8 cellular contexts compared by ENCODE assay signal in the genomic region with DNA sequence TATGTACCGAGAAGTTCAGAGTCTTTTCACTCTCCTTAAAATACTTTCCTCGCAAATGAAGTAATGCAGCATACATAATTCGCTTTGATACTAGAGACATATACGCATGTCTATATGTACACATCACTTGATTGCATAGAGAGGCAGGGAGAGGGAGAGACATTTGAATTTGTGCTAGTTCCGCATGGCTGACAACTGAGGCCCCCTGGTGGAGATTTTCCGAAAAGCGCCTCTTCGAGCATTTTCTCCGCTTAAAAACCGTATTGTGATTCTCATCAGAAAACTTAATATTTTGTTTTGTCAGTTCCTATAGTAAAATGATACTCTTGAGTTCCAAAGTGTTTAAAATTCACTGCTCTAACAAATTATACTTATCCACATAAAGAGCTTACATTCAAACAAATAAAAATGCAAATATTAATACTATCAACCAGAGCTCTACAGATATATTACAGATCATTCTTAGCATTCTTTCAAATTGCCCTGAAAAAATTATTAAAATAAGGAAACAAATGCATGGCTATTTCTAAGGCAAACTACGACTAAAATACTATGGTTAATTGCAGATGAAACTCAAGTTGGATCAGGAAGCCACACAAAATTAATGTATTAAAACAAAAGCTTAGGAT. TPM values are rescaled to one million over a fixed set of nuclear protein-coding genes. Genes with fewer than 3 reads are reported as not detected.
DNase-seq lines count a peak whose midpoint lies in the region; ATAC-seq and TF ChIP-seq lines count a peak whose summit lies in the region.

No MANE protein-coding gene starts in this region.

- POLR2A ChIA-PET in HEK293 (lab: Yijun Ruan, JAX): interaction anchor here (0.6 kb wide), 1 partner anchor 15 kb away, joined by 3 read pairs; the partner anchor contains the start of gene WRNIP1

- H3K9me3 ChIP-seq in HEK293 (ENCODE audit: control insufficient read depth, insufficient read depth, low read depth, low read length) (no peaks in the 10 kb centered on the region), Peyer's patch (no peaks in the 10 kb centered on the region), ovary (no peaks in the 10 kb centered on the region), aorta (ENCODE audit: control insufficient read depth, low read length) (no peaks in the 10 kb centered on the region)

- H3K27ac Mint-ChIP-seq in activated T-helper 1 cell treated with anti-CD3 and anti-CD28 coated beads, Interleukin-12 subunit alpha, Interleukin-12 subunit beta, Interleukin-2, Interleukin-4 antibody, amounts not matched to agents 30 ng/mL and 10 ng/mL and 1 ng/mL, durations not matched to agents 14 hours and 24 hours and 36 hours: no peak overlapping the region

- H3K36me3 Mint-ChIP-seq in activated T-helper 1 cell treated with anti-CD3 and anti-CD28 coated beads, Interleukin-12 subunit alpha, Interleukin-12 subunit beta, Interleukin-2, Interleukin-4 antibody, amounts not matched to agents 30 ng/mL and 10 ng/mL and 1 ng/mL, durations not matched to agents 14 hours and 24 hours and 36 hours (ENCODE audit: low read depth): no peaks in the 10 kb centered on the region

- H3K27me3 Mint-ChIP-seq in activated T-helper 1 cell treated with anti-CD3 and anti-CD28 coated beads, Interleukin-12 subunit alpha, Interleukin-12 subunit beta, Interleukin-2, Interleukin-4 antibody, amounts not matched to agents 30 ng/mL and 10 ng/mL and 1 ng/mL, durations not matched to agents 14 hours and 24 hours and 36 hours (ENCODE audit: insufficient read depth): peaks cover 46% of the 10 kb centered on the region

- no peak for ATAC-seq in aorta (ENCODE audit: low FRiP score)
- ATAC-seq in HG02623 (IDR thresholded peaks at IDR 0.05; ENCODE audit: unreplicated experiment): no peak

- no peaks in the 10 kb centered on the region for H3K36me3 ChIP-seq in HEK293 (ENCODE audit: control insufficient read depth in 2 of 2, insufficient read depth in 1 of 2, low read length in 2 of 2)
- no peaks in the 10 kb centered on the region for H3K36me3 ChIP-seq in Peyer's patch
- no peaks in the 10 kb centered on the region for H3K36me3 ChIP-seq in ovary
- H3K36me3 ChIP-seq in aorta (ENCODE audit: control insufficient read depth in 1 of 2, insufficient read depth in 2 of 2, low read length in 1 of 2): no peaks in the 10 kb centered on the region

- intact Hi-C loops in activated T-helper 1 cell treated with anti-CD3 and anti-CD28 coated beads, Interleukin-12 subunit alpha, Interleukin-12 subunit beta, Interleukin-2, Interleukin-4 antibody, amounts not matched to agents 30 ng/mL and 10 ng/mL and 1 ng/mL, durations not matched to agents 14 hours and 24 hours and 36 hours (cut with micrococcal nuclease): loop anchor here (1.0 kb wide), 3 partner anchors 11 to 1154 kb away; no protein-coding TSS in a partner anchor
- intact Hi-C loops in ovary (cut with DNase I): loop anchor here in 3 of 4 donors (5.0 to 10.0 kb wide), 3 partner anchors 505 to 1153 kb away; partner anchors contain the start of genes FOXC1 (in 1 of the 3) and GMDS (in 1 of the 3)
- intact Hi-C loops in aorta (cut with DNase I): loop anchor here (2.0 to 5.0 kb wide), 2 partner anchors 1153 kb away; no protein-coding TSS in a partner anchor

- no peak for TF ChIP-seq EP300 in ovary (IDR thresholded peaks at IDR 0.05)

- CTCF ChIA-PET in HEK293 (lab: Yijun Ruan, JAX): interaction anchor here (0.6 to 9.5 kb wide), 57 partner anchors 9 to 1734 kb away, joined by 3 to 212 read pairs (median 3); partner anchors contain the start of gene WRNIP1

- 3 to 4% (median 3%) methylated on average over 11 of the region's 11 CpGs for WGBS in ovary, 3 donors
- WGBS in aorta, 2 donors: 2% methylated on average over 11 of the region's 11 CpGs

- no peak overlapping the region for H3K27ac ChIP-seq in HEK293 (ENCODE audit: extremely low read depth, low read depth, low read length)
- H3K27ac ChIP-seq in Peyer's patch: no peak overlapping the region
- H3K27ac ChIP-seq in ovary: no peak overlapping the region
- H3K27ac ChIP-seq in aorta (ENCODE audit: low read depth in 1 of 2, low read length in 2 of 2): no peak overlapping the region

- TF ChIP-seq CTCF in HEK293 (tag by site-specific recombination; IDR thresholded peaks at IDR 0.05) (no peak), Peyer's patch (IDR thresholded peaks at IDR 0.05) (peak; percentile 73 to 89 (median 80)), fibroblast of villous mesenchyme (IDR thresholded peaks at IDR 0.05; ENCODE audit: insufficient read depth, low read depth, low read length) (peak; percentile 85), ovary (IDR thresholded peaks at IDR 0.05) (peak; percentile 56 to 62 (median 60))

- peaks cover 13% of the 10 kb centered on the region for H3K4me1 ChIP-seq in HEK293 (ENCODE audit: control insufficient read depth, insufficient read depth, low read length)
- H3K4me1 ChIP-seq in Peyer's patch: no peaks in the 10 kb centered on the region
- no peaks in the 10 kb centered on the region for H3K4me1 ChIP-seq in ovary (ENCODE audit: insufficient read depth)
- H3K4me1 ChIP-seq in aorta (ENCODE audit: control insufficient read depth in 1 of 2, insufficient read depth in 2 of 2, low read length in 2 of 2): peaks cover 0 to 2% of the 10 kb centered on the region in 2 donors

- no peaks in the 10 kb centered on the region for H3K9me3 Mint-ChIP-seq in activated T-helper 1 cell treated with anti-CD3 and anti-CD28 coated beads, Interleukin-12 subunit alpha, Interleukin-12 subunit beta, Interleukin-2, Interleukin-4 antibody, amounts not matched to agents 30 ng/mL and 10 ng/mL and 1 ng/mL, durations not matched to agents 14 hours and 24 hours and 36 hours

- H3K4me1 Mint-ChIP-seq in activated T-helper 1 cell treated with anti-CD3 and anti-CD28 coated beads, Interleukin-12 subunit alpha, Interleukin-12 subunit beta, Interleukin-2, Interleukin-4 antibody, amounts not matched to agents 30 ng/mL and 10 ng/mL and 1 ng/mL, durations not matched to agents 14 hours and 24 hours and 36 hours (ENCODE audit: low read depth): peaks cover 4% of the 10 kb centered on the region

- H3K27me3 ChIP-seq in Peyer's patch (no peaks in the 10 kb centered on the region), ovary (no peaks in the 10 kb centered on the region), aorta (ENCODE audit: control insufficient read depth in 1 of 2, insufficient read depth in 2 of 2, low read length in 1 of 2) (no peaks in the 10 kb centered on the region)

- peak; percentile 71 for DNase-seq in AG20443 (ENCODE audit: low spot score)
- peak in 2 of 3 donors; percentile 38 to 85 for DNase-seq in Peyer's patch
- peak; percentile 42 for DNase-seq in activated T-helper 1 cell treated with anti-CD3 and anti-CD28 coated beads, Interleukin-12 subunit alpha, Interleukin-12 subunit beta, Interleukin-2, Interleukin-4 antibody, amounts not matched to agents 30 ng/mL and 10 ng/mL and 1 ng/mL, durations not matched to agents 14 hours and 24 hours and 36 hours (ENCODE audit: low spot score)
- DNase-seq in fibroblast of villous mesenchyme (ENCODE audit: low read depth): peak; percentile 64
- peak in 4 of 5 donors; percentile 57 to 69 (median 67) for DNase-seq in ovary
- peak; percentile 59 to 84 for DNase-seq in aorta

- no peak overlapping the region for H3K4me3 Mint-ChIP-seq in activated T-helper 1 cell treated with anti-CD3 and anti-CD28 coated beads, Interleukin-12 subunit alpha, Interleukin-12 subunit beta, Interleukin-2, Interleukin-4 antibody, amounts not matched to agents 30 ng/mL and 10 ng/mL and 1 ng/mL, durations not matched to agents 14 hours and 24 hours and 36 hours

- H3K4me3 ChIP-seq in HEK293 (ENCODE audit: low read depth, low read length): no peak overlapping the region
- no peak overlapping the region for H3K4me3 ChIP-seq in Peyer's patch
- H3K4me3 ChIP-seq in fibroblast of villous mesenchyme (ENCODE audit: low read depth, low read length): no peak overlapping the region
- H3K4me3 ChIP-seq in ovary: no peak overlapping the region
- H3K4me3 ChIP-seq in aorta (ENCODE audit: low read length in 2 of 2): peak overlapping the region; percentile 21 to 33

- no peak for TF ChIP-seq POLR2A in Peyer's patch (IDR thresholded peaks at IDR 0.05)
- no peak for TF ChIP-seq POLR2A in ovary (IDR thresholded peaks at IDR 0.05)

TF ChIP-seq in HEK293, 187 proteins besides CTCF, POLR2A, EP300 and RAD21 (continues in another document):
- no peak for TF ChIP-seq ZNF639 (tag by site-specific recombination; IDR thresholded peaks at IDR 0.05)
- no peak for TF ChIP-seq ZNF596 (tag by site-specific recombination; IDR thresholded peaks at IDR 0.05)
- no peak for TF ChIP-seq KLF10 (tag by site-specific recombination; IDR thresholded peaks at IDR 0.05)

RNA-seq across cellular contexts. Expression of gene MYLK4, which starts 0.6 kb away (rescaled TPM):
- total RNA-seq in Peyer's patch (1 to 10 TPM in 1 of 4 donors, under 1 TPM in 3; 0.35 to 2.4 (median 0.81) TPM), fibroblast of villous mesenchyme (0.43 and 0.64 TPM in 2 replicates), ovary (under 1 TPM; 0.24 to 0.83 (median 0.50) TPM), aorta (1 to 10 TPM; 1.4 to 1.7 TPM)
- 0.10 TPM in 2 replicates for total RNA-seq in activated T-helper 1 cell treated with anti-CD3 and anti-CD28 coated beads, Interleukin-12 subunit alpha, Interleukin-12 subunit beta, Interleukin-2, Interleukin-4 antibody, amounts not matched to agents 30 ng/mL and 10 ng/mL and 1 ng/mL, durations not matched to agents 14 hours and 24 hours and 36 hours
- polyA plus RNA-seq in ovary (under 1 TPM; 0.38 to 0.52 TPM), aorta (1 to 10 TPM in 1 of 2 donors, under 1 TPM in 1; 0.38 to 2.5 TPM)

RNA-seq across cellular contexts. Expression of gene WRNIP1, which starts 15.1 kb away (rescaled TPM):
- 10 to 100 TPM; 34.7 to 48.2 (median 39.6) TPM for total RNA-seq in Peyer's patch
- 47.5 and 51.3 TPM in 2 replicates for total RNA-seq in activated T-helper 1 cell treated with anti-CD3 and anti-CD28 coated beads, Interleukin-12 subunit alpha, Interleukin-12 subunit beta, Interleukin-2, Interleukin-4 antibody, amounts not matched to agents 30 ng/mL and 10 ng/mL and 1 ng/mL, durations not matched to agents 14 hours and 24 hours and 36 hours
- total RNA-seq in fibroblast of villous mesenchyme: 35.1 and 38.0 TPM in 2 replicates
- total RNA-seq in ovary: 10 to 100 TPM; 30.4 to 73.4 (median 34.6) TPM
- 10 to 100 TPM; 33.9 to 39.5 TPM for polyA plus RNA-seq in ovary
- 10 to 100 TPM; 36.8 to 39.7 TPM for total RNA-seq in aorta
- polyA plus RNA-seq in aorta: 10 to 100 TPM; 23.2 to 40.3 TPM

Comparison
In these comparisons a context has a peak if more than half of its experiments do, and no peak if none do; other contexts are left out.
1. H3K4me3 ChIP-seq: peak in aorta (2 of 2); none in HEK293 (single experiment), Peyer's patch (0 of 4), fibroblast of villous mesenchyme (single experiment) and ovary (single experiment).
2. Peak in every context shown above with its lines, with median percentiles within 50 percentile points of each other: DNase-seq.